Comparison of ENCODE assay signal across 33 cellular contexts in genomic region chr6:20263059-20263458, GRCh38.
"Had no signal": no experiment of that assay in that cellular context is flagged by ENCODE, and none has a peak within 500 bp of the region (broad histone marks: within the 10 kb centered on the region; RNA-seq: fewer than 3 reads in every experiment).

No MANE protein-coding gene starts in this region.

- H3K36me3 ChIP-seq: adrenal gland, ascending aorta, brain microvascular endothelial cell, breast epithelium, cardiac muscle cell had no signal

- ATAC-seq: activated naive CD4-positive, alpha-beta T cell treated with anti-CD3 and anti-CD28 coated beads, Interleukin-2, amount 50 U/mL, for 72 hours; activated naive CD8-positive, alpha-beta T cell treated with anti-CD3 and anti-CD28 coated beads, Interleukin-2, amount 50 U/mL, for 24 hours; activated T-cell treated with anti-CD3 and anti-CD28 coated beads, Interleukin-2, amount 50 U/mL, for 4 hours; activated T-cell treated with anti-CD3 and anti-CD28 coated beads, Interleukin-2, amount 50 U/mL, for 72 hours; activated T-helper 17 cell treated with anti-CD3 and anti-CD28 coated beads, Interleukin-2, amount 50 U/mL, for 72 hours; body of pancreas had no signal

- H3K9me3 ChIP-seq: adrenal gland, ascending aorta, body of pancreas had no signal

- H3K27ac ChIP-seq: adrenal gland, ascending aorta, body of pancreas, brain microvascular endothelial cell, breast epithelium, cardiac muscle cell had no signal

- H3K27me3 ChIP-seq: adrenal gland, ascending aorta, body of pancreas, brain microvascular endothelial cell, breast epithelium, cardiac muscle cell had no signal

- FAIRE-seq: astrocyte, bronchial epithelial cell had no signal

- DNase-seq: activated effector memory CD4-positive, alpha-beta T cell treated with anti-CD3 and anti-CD28 coated beads, Interleukin-2, amount 50 U/mL, for 16 hours; activated effector memory CD4-positive, alpha-beta T cell treated with Interleukin-2 at 50 U/mL for 16 hours; activated gamma-delta T cell; activated gamma-delta T cell treated with Interleukin-2 at 50 U/mL for 16 hours; activated naive CD4-positive, alpha-beta T cell; activated naive CD4-positive, alpha-beta T cell treated with anti-CD3 and anti-CD28 coated beads for 36 hours; activated naive CD4-positive, alpha-beta T cell treated with anti-CD3 and anti-CD28 coated beads, Interleukin-2, amount 10 ng/mL, durations not matched to agents 7 days and 5 days; activated naive CD4-positive, alpha-beta T cell treated with anti-CD3 and anti-CD28 coated beads, Interleukin-2, amount 50 U/mL, for 16 hours; activated naive CD4-positive, alpha-beta T cell treated with Interleukin-2 at 50 U/mL for 16 hours; activated naive CD8-positive, alpha-beta T cell treated with anti-CD3 and anti-CD28 coated beads for 36 hours; activated naive CD8-positive, alpha-beta T cell treated with anti-CD3 and anti-CD28 coated beads, Interleukin-2, amount 10 ng/mL, durations not matched to agents 7 days and 5 days; activated naive CD8-positive, alpha-beta T cell treated with anti-CD3 and anti-CD28 coated beads, Interleukin-2, amount 50 U/mL, for 24 hours; activated T-cell treated with anti-CD3 and anti-CD28 coated beads, Interleukin-2, amount 50 U/mL, for 24 hours; activated T-cell treated with anti-CD3 and anti-CD28 coated beads, Interleukin-2, amount 50 U/mL, for 4 hours; activated T-cell treated with anti-CD3 and anti-CD28 coated beads, Interleukin-2, amount 50 U/mL, for 48 hours; activated T-cell treated with anti-CD3 and anti-CD28 coated beads, Interleukin-2, amount 50 U/mL, for 72 hours; adrenal gland; amniotic stem cell; amygdala; anterior cingulate cortex; aorta; body of pancreas; brain microvascular endothelial cell; caudate nucleus; central memory CD4-positive, alpha-beta T cell; cerebellar nuclear complex had no signal

- H3K4me1 ChIP-seq: adrenal gland, body of pancreas, breast epithelium had no signal

- H3K4me3 ChIP-seq: adrenal gland, ascending aorta, body of pancreas, breast epithelium, cardiac muscle cell had no signal
